In the genomic region with DNA sequence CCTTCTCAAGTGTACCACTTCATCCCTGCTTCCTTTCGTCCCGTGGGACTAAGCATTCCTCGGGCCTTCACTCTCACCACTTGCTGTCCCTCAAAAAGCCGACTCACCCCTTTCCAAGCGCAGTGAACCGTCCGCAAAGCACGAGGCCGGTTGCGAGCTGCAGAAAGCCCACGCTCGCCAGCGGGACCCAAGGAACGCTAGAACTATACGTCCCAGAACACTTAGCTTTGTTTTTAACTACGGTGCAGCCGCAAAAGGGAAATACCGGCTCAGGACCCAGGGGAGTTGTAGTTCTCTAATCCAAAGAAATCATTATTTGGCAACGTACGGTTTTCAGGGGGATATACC, we compare ENCODE assay signal across 9 cellular contexts. TPM values are rescaled to one million over a fixed set of nuclear protein-coding genes. Genes with fewer than 3 reads are reported as not detected.
DNase-seq lines count a peak whose midpoint lies in the region; ATAC-seq, FAIRE-seq and TF ChIP-seq lines count a peak whose summit lies in the region.
"Had no signal": no experiment of that assay in that cellular context is flagged by ENCODE, and none has a peak within 500 bp of the region (broad histone marks: within the 10 kb centered on the region; RNA-seq: fewer than 3 reads in every experiment).

No MANE protein-coding gene starts in this region.

- in situ Hi-C loops in gastrocnemius medialis (cut with MboI; ENCODE audit: low sequenced_read_pairs in 4 of 4), result loop anchor here in 2 of 4 donors (25.0 kb wide), 1 partner anchor 277 kb away; the partner anchor contains the start of genes RPP21 (in 2 of the 2) and TRIM39 (in 2 of the 2)

- H3K4me2 ChIP-seq in BLaER1 treated with 17β-estradiol and CSF1 and Interleukin-3, amounts not matched to agents 10 nM and 100 nM, result peak overlapping the region; percentile 75 to 98 (median 94)
- H3K4me2 ChIP-seq in Karpas-422 (ENCODE audit: low read depth, low read length, poor library complexity, severe bottlenecking), result peak overlapping the region; percentile 93

- no peak for TF ChIP-seq POLR2A in gastrocnemius medialis (IDR thresholded peaks at IDR 0.05)

- H3K9me3 ChIP-seq in BLaER1 treated with 17β-estradiol and CSF1 and Interleukin-3, amounts not matched to agents 10 nM and 100 nM (replicated peaks in 1 of 11), result no peaks in the 10 kb centered on the region
- H3K9me3 ChIP-seq in Karpas-422 (ENCODE audit: low read length) (no peaks in the 10 kb centered on the region), adipocyte (ENCODE audit: control insufficient read depth, low read length) (no peaks in the 10 kb centered on the region), iPS DF 6.9 (ENCODE audit: control insufficient read depth, insufficient read depth, low read length) (no peaks in the 10 kb centered on the region), gastrocnemius medialis (no peaks in the 10 kb centered on the region)

- H3K4me3 ChIP-seq in BLaER1 treated with 17β-estradiol and CSF1 and Interleukin-3, amounts not matched to agents 10 nM and 100 nM, result peak overlapping the region; percentile 80 to 94 (median 87)
- H3K4me3 ChIP-seq in Karpas-422 (ENCODE audit: low read length) (peak overlapping the region; percentile 98), adipocyte (ENCODE audit: low read length) (peak overlapping the region; percentile 97), iPS DF 6.9 (ENCODE audit: low read length) (peak overlapping the region; percentile 54), gastrocnemius medialis (peak overlapping the region; percentile 80 to 98 (median 88))

- H2AFZ ChIP-seq in Karpas-422 (ENCODE audit: low read length), result peak overlapping the region; percentile 60; the same call in 1 of the 2 replicates

- H4K20me1 ChIP-seq in BLaER1 treated with 17β-estradiol and CSF1 and Interleukin-3, amounts not matched to agents 10 nM and 100 nM, result no peaks in the 10 kb centered on the region
- H4K20me1 ChIP-seq in Karpas-422 (ENCODE audit: insufficient read depth, low read depth, low read length), result no peaks in the 10 kb centered on the region

- no peaks in the 10 kb centered on the region for H3K9me2 ChIP-seq in Karpas-422 (replicated peaks; ENCODE audit: insufficient read depth, low read length)

- no peaks in the 10 kb centered on the region for H3K27me3 ChIP-seq in BLaER1 treated with 17β-estradiol and CSF1 and Interleukin-3, amounts not matched to agents 10 nM and 100 nM
- no peaks in the 10 kb centered on the region for H3K27me3 ChIP-seq in Karpas-422 (ENCODE audit: low read length)
- no peaks in the 10 kb centered on the region for H3K27me3 ChIP-seq in adipocyte (replicated peaks; ENCODE audit: control insufficient read depth, insufficient read depth, low read length)
- no peaks in the 10 kb centered on the region for H3K27me3 ChIP-seq in iPS DF 6.9 (ENCODE audit: control insufficient read depth, insufficient read depth, low read length)
- no peaks in the 10 kb centered on the region for H3K27me3 ChIP-seq in gastrocnemius medialis

- H3K27ac ChIP-seq in BLaER1 treated with 17β-estradiol and CSF1 and Interleukin-3, amounts not matched to agents 10 nM and 100 nM, result peak overlapping the region; percentile 71 to 92 (median 87)
- H3K27ac ChIP-seq in Karpas-422 (ENCODE audit: low read length), result peak overlapping the region; percentile 61
- no peak overlapping the region for H3K27ac ChIP-seq in iPS DF 6.9 (ENCODE audit: low read length)
- H3K27ac ChIP-seq in gastrocnemius medialis, result peak overlapping the region; percentile 92 to 97 (median 95)

- TF ChIP-seq CTCF in gastrocnemius medialis (IDR thresholded peaks at IDR 0.05 in 4 of 5, conservative IDR thresholded peaks at IDR 0.05 in 1 of 5), result no peak

- H3K79me2 ChIP-seq in Karpas-422 (ENCODE audit: low read length), result peaks cover 57% of the 10 kb centered on the region

- H3K36me3 ChIP-seq in BLaER1 treated with 17β-estradiol and CSF1 and Interleukin-3, amounts not matched to agents 10 nM and 100 nM, result peaks cover 30 to 61% (median 37%) of the 10 kb centered on the region in 11 experiments
- H3K36me3 ChIP-seq in Karpas-422 (ENCODE audit: insufficient read depth, low read length), result peaks cover 22% of the 10 kb centered on the region; the same call in 1 of the 2 replicates
- peaks cover 24% of the 10 kb centered on the region for H3K36me3 ChIP-seq in adipocyte (ENCODE audit: control insufficient read depth, insufficient read depth, low read length, severe bottlenecking)
- no peaks in the 10 kb centered on the region for H3K36me3 ChIP-seq in iPS DF 6.9 (ENCODE audit: control insufficient read depth, insufficient read depth, low read length)
- H3K36me3 ChIP-seq in gastrocnemius medialis, result peaks cover 0 to 40% of the 10 kb centered on the region in 2 donors

- no peak for FAIRE-seq in RCC 7860 (lab: Jason Lieb, UNC)

- DNase-seq in Karpas-422, result peak; percentile 82
- DNase-seq in adipocyte (ENCODE audit: low read depth), result peak; percentile 77
- no peak for DNase-seq in iPS DF 6.9 (ENCODE audit: low read depth, low spot score)
- peak in 1 of 2 donors; percentile 26 for DNase-seq in gastrocnemius medialis
- no peak for DNase-seq in RCC 7860 (ENCODE audit: low spot score)
- no peak for DNase-seq in medulla oblongata (ENCODE audit: extremely low spot score)

- intact Hi-C loops in gastrocnemius medialis (cut with DNase I; ENCODE audit: low total_unique reads), result loop anchor here (2.0 to 10.0 kb wide), 3 partner anchors 152 to 1914 kb away; partner anchors contain the start of genes ATP6V1G2, DDX39B, DXO and NFKBIL1

- peak; percentile 30 for ATAC-seq in GM19395 (IDR thresholded peaks at IDR 0.05; ENCODE audit: unreplicated experiment)
- peak; percentile 31 to 40 for ATAC-seq in gastrocnemius medialis

- H3K9ac ChIP-seq in BLaER1 treated with 17β-estradiol and CSF1 and Interleukin-3, amounts not matched to agents 10 nM and 100 nM, result peak overlapping the region; percentile 82 to 92 (median 89)
- peak overlapping the region; percentile 85 for H3K9ac ChIP-seq in Karpas-422 (ENCODE audit: low read length)
- H3K9ac ChIP-seq in adipocyte (ENCODE audit: low read length), result peak overlapping the region; percentile 97

- no CpG with 5 or more reads among the region's 20 CpGs for WGBS in iPS DF 6.9 (ENCODE audit: insufficient coverage, insufficient read length)

- H3K4me1 ChIP-seq in BLaER1 treated with 17β-estradiol and CSF1 and Interleukin-3, amounts not matched to agents 10 nM and 100 nM, result peaks cover 37 to 50% (median 41%) of the 10 kb centered on the region in 10 experiments
- H3K4me1 ChIP-seq in Karpas-422 (ENCODE audit: low read length) (peaks cover 53% of the 10 kb centered on the region), adipocyte (ENCODE audit: control insufficient read depth, insufficient read depth, low read length) (peaks cover 17% of the 10 kb centered on the region), iPS DF 6.9 (ENCODE audit: control insufficient read depth, insufficient read depth, low read length) (no peaks in the 10 kb centered on the region), gastrocnemius medialis (peaks cover 22% of the 10 kb centered on the region in 2 donors)

RNA-seq across cellular contexts. Expression of gene POLR1H, which starts 0.5 kb away (rescaled TPM):
- total RNA-seq in Karpas-422 (2014; rRNA removed; shearing (Covaris generic); ENCODE audit: low replicate concordance), result 64.3 and 85.1 TPM in 2 replicates
- total RNA-seq in gastrocnemius medialis, result 10 to 100 TPM; 23.8 to 41.6 (median 27.9) TPM

RNA-seq across cellular contexts. Expression of gene PPP1R11, which starts 6.4 kb away (rescaled TPM):
- 26.6 and 31.5 TPM in 2 replicates for total RNA-seq in Karpas-422 (2014; rRNA removed; shearing (Covaris generic); ENCODE audit: low replicate concordance)
- total RNA-seq in gastrocnemius medialis, result 10 to 100 TPM; 34.0 to 72.4 (median 49.9) TPM

RNA-seq across cellular contexts. Expression of gene RNF39, which starts 15.0 kb away (rescaled TPM):
- not detected in 2 replicates for total RNA-seq in Karpas-422 (2014; rRNA removed; shearing (Covaris generic); ENCODE audit: low replicate concordance)
- total RNA-seq in gastrocnemius medialis, result not detected
- total RNA-seq: NCI-H460 had no signal

RNA-seq across cellular contexts. Expression of gene TRIM31, which starts 52.3 kb away (rescaled TPM):
- not detected in 2 replicates for total RNA-seq in Karpas-422 (2014; rRNA removed; shearing (Covaris generic); ENCODE audit: low replicate concordance)
- total RNA-seq in gastrocnemius medialis, result under 1 TPM in 1 of 4 donors, not detected in 3; 0.39 TPM
- total RNA-seq: NCI-H460 had no signal

Comparison
In these comparisons a context has a peak if more than half of its experiments do, and no peak if none do; other contexts are left out.
1. DNase-seq: peak in Karpas-422 (single experiment) and adipocyte (single experiment); none in iPS DF 6.9 (single experiment), RCC 7860 (single experiment) and medulla oblongata (single experiment).
2. Peak in every context shown above with its lines, with median percentiles within 50 percentile points of each other: H3K4me3 ChIP-seq and H3K9ac ChIP-seq.